20 cellular contexts compared by ENCODE assay signal in genomic region chr5:90959262-90959661, GRCh38.
DNase-seq lines count a peak whose midpoint lies in the region; ATAC-seq, FAIRE-seq and TF ChIP-seq lines count a peak whose summit lies in the region.
"Had no signal": no experiment of that assay in that cellular context is flagged by ENCODE, and none has a peak within 500 bp of the region (broad histone marks: within the 10 kb centered on the region; RNA-seq: fewer than 3 reads in every experiment).

No MANE protein-coding gene starts in this region.

- no peak overlapping the region for H4K5ac ChIP-seq in IMR-90 (ENCODE audit: low read depth, low read length)

- H2AK9ac ChIP-seq in IMR-90 (replicated peaks; ENCODE audit: low read depth, low read length, poor library complexity) = no peak overlapping the region

- H3K79me1 ChIP-seq in IMR-90 (ENCODE audit: low read depth in 1 of 2, low read length in 2 of 2) (no peaks in the 10 kb centered on the region), mesenchymal stem cell (replicated peaks; ENCODE audit: low read length, poor library complexity, severe bottlenecking) (no peaks in the 10 kb centered on the region)

- TF ChIP-seq EP300 in A549 (IDR thresholded peaks at IDR 0.05) = no peak

- H3K9ac ChIP-seq in IMR-90 (ENCODE audit: low read depth, low read length) (no peak overlapping the region), mesenchymal stem cell (ENCODE audit: low read length) (no peak overlapping the region)
- H3K9ac ChIP-seq: BLaER1 treated with 17β-estradiol and CSF1 and Interleukin-3, amounts not matched to agents 10 nM and 100 nM had no signal

- DNase-seq in A549 (ENCODE audit: low read depth in 1 of 2, low spot score in 1 of 2) (no peak), IMR-90 (no peak), mesenchymal stem cell (peak; percentile 15), kidney tubule cell (ENCODE audit: low spot score) (no peak), NCI-H1930 (lab: John Stamatoyannopoulos, UW) (no peak)
- DNase-seq: 8988T; AML-193; Caco-2; Calu3; CD4-positive, alpha-beta T cell; CD8-positive, alpha-beta T cell; DMS79 treated with DMSO at 0.1 percent for 48 hours; GF-D8 had no signal

- no peak for FAIRE-seq in A549 (lab: Jason Lieb, UNC)
- FAIRE-seq: A204.1, D721Med, G401.6, GM12891, GM19239 had no signal

- TF ChIP-seq RAD21 in A549 (conservative IDR thresholded peaks at IDR 0.05 in 1 of 2, IDR thresholded peaks at IDR 0.05 in 1 of 2) = no peak
- no peak for TF ChIP-seq RAD21 in IMR-90 (IDR thresholded peaks at IDR 0.05; ENCODE audit: low read length)

- H2BK5ac ChIP-seq in IMR-90 (ENCODE audit: low read depth, low read length, poor library complexity, severe bottlenecking) (no peak overlapping the region), mesenchymal stem cell (ENCODE audit: low read depth, low read length, poor library complexity, severe bottlenecking) (no peak overlapping the region)

- H3K9me1 ChIP-seq in IMR-90 (ENCODE audit: insufficient read depth, low read length) = no peaks in the 10 kb centered on the region

- H2BK12ac ChIP-seq in mesenchymal stem cell (ENCODE audit: low read length in 2 of 2) = no peak overlapping the region

- H2BK120ac ChIP-seq in IMR-90 (ENCODE audit: low read depth, low read length) (no peak overlapping the region), mesenchymal stem cell (ENCODE audit: low read depth, low read length) (no peak overlapping the region)

- H3K36me3 ChIP-seq in IMR-90 (ENCODE audit: control insufficient read depth, insufficient read depth, low read length) (no peaks in the 10 kb centered on the region), mesenchymal stem cell (ENCODE audit: control insufficient read depth in 1 of 2, insufficient read depth in 2 of 2, low read depth in 1 of 2, low read length in 2 of 2) (no peaks in the 10 kb centered on the region)
- H3K36me3 ChIP-seq: BLaER1 treated with 17β-estradiol and CSF1 and Interleukin-3, amounts not matched to agents 10 nM and 100 nM had no signal

- H3K27ac ChIP-seq in A549 (no peak overlapping the region), IMR-90 (ENCODE audit: insufficient read depth, low read length) (no peak overlapping the region), mesenchymal stem cell (ENCODE audit: low read length, poor library complexity, severe bottlenecking) (no peak overlapping the region)
- H3K27ac ChIP-seq: BLaER1 treated with 17β-estradiol and CSF1 and Interleukin-3, amounts not matched to agents 10 nM and 100 nM; C4-2B had no signal

- H3K56ac ChIP-seq in IMR-90 (ENCODE audit: extremely low read depth, insufficient read depth, low read length) = no peak overlapping the region

- H3K4ac ChIP-seq in IMR-90 (ENCODE audit: low read depth, low read length) (no peak overlapping the region), mesenchymal stem cell (ENCODE audit: low read depth in 1 of 2, low read length in 2 of 2) (no peak overlapping the region)

- no peak overlapping the region for H4K8ac ChIP-seq in IMR-90 (ENCODE audit: low read depth in 2 of 2, low read length in 2 of 2)
- no peak overlapping the region for H4K8ac ChIP-seq in mesenchymal stem cell (ENCODE audit: low read length)

- H3K23ac ChIP-seq in IMR-90 (ENCODE audit: low read depth, low read length) (no peak overlapping the region), mesenchymal stem cell (ENCODE audit: low read length in 2 of 2) (no peak overlapping the region)

- H3K18ac ChIP-seq in IMR-90 (ENCODE audit: low read depth, low read length) (no peak overlapping the region), mesenchymal stem cell (ENCODE audit: low read depth in 1 of 2, low read length in 2 of 2) (no peak overlapping the region)

- dilution Hi-C loops in IMR-90 (cut with HindIII; ENCODE audit: low sequenced_read_pairs, unreplicated experiment) = no loop called here

- H4K91ac ChIP-seq in IMR-90 (ENCODE audit: insufficient read depth, low read depth, low read length) (no peak overlapping the region), mesenchymal stem cell (ENCODE audit: low read length) (no peak overlapping the region)

- H2AFZ ChIP-seq in IMR-90 (replicated peaks; ENCODE audit: low read length, poor library complexity) = no peak overlapping the region
- no peak overlapping the region for H2AFZ ChIP-seq in mesenchymal stem cell (ENCODE audit: low read depth, low read length)

- TF ChIP-seq CTCF in A549 (IDR thresholded peaks at IDR 0.05) (no peak), IMR-90 (conservative IDR thresholded peaks at IDR 0.05; ENCODE audit: low read depth, low read length) (no peak)

- H3K4me2 ChIP-seq in A549 = no peak overlapping the region
- H3K4me2 ChIP-seq in IMR-90 (ENCODE audit: low read depth, low read length) = no peak overlapping the region
- no peak overlapping the region for H3K4me2 ChIP-seq in mesenchymal stem cell (ENCODE audit: low read length, poor library complexity, severe bottlenecking)
- H3K4me2 ChIP-seq: BLaER1 treated with 17β-estradiol and CSF1 and Interleukin-3, amounts not matched to agents 10 nM and 100 nM had no signal

- H3K14ac ChIP-seq in IMR-90 (replicated peaks; ENCODE audit: low read depth, low read length) = no peak overlapping the region
- H3K14ac ChIP-seq in mesenchymal stem cell (ENCODE audit: low read length in 2 of 2) = no peak overlapping the region

- H3K9me3 ChIP-seq in A549 (0 out of 3 replicates have a peak, but pooled peaks cover 7% of the 10 kb centered on the region), IMR-90 (ENCODE audit: control insufficient read depth, insufficient read depth, low read length) (0 out of 2 replicates have a peak, but pooled peaks cover 1% of the 10 kb centered on the region), mesenchymal stem cell (ENCODE audit: control insufficient read depth, low read length) (no peaks in the 10 kb centered on the region)
- H3K9me3 ChIP-seq: BLaER1 treated with 17β-estradiol and CSF1 and Interleukin-3, amounts not matched to agents 10 nM and 100 nM; Caco-2 had no signal

- no peak overlapping the region for H2BK20ac ChIP-seq in IMR-90 (ENCODE audit: low read depth, low read length)

- BruUV-seq in IMR-90 (replicated peaks; lab: Mats Ljungman, UMichigan) = no TSS peak

- H3K4me3 ChIP-seq in A549 (no peak overlapping the region), IMR-90 (ENCODE audit: insufficient read depth, low read depth, low read length) (no peak overlapping the region), mesenchymal stem cell (ENCODE audit: insufficient read depth in 1 of 2, low read depth in 1 of 2, low read length in 2 of 2) (no peak overlapping the region)
- H3K4me3 ChIP-seq: BLaER1 treated with 17β-estradiol and CSF1 and Interleukin-3, amounts not matched to agents 10 nM and 100 nM had no signal

- H3K27me3 ChIP-seq in IMR-90 (ENCODE audit: control insufficient read depth, insufficient read depth, low read length) (no peaks in the 10 kb centered on the region), mesenchymal stem cell (ENCODE audit: control insufficient read depth in 1 of 2, insufficient read depth in 1 of 2, low read length in 2 of 2) (no peaks in the 10 kb centered on the region)
- H3K27me3 ChIP-seq: BLaER1 treated with 17β-estradiol and CSF1 and Interleukin-3, amounts not matched to agents 10 nM and 100 nM had no signal

- H2BK15ac ChIP-seq in IMR-90 (ENCODE audit: low read depth, low read length) (no peak overlapping the region), mesenchymal stem cell (ENCODE audit: low read depth, poor library complexity, severe bottlenecking) (no peak overlapping the region)

- in situ Hi-C loops in IMR-90 (cut with MboI; ENCODE audit: low sequenced_read_pairs) = no loop called here

- H2AK5ac ChIP-seq in IMR-90 (ENCODE audit: low read depth, low read length) = no peak overlapping the region
- H2AK5ac ChIP-seq in mesenchymal stem cell (ENCODE audit: low read length, severe bottlenecking) = no peak overlapping the region

- ATAC-seq in A549 = no peak
- ATAC-seq in IMR-90 (ENCODE audit: low read depth) = no peak
- ATAC-seq: CD8-positive, alpha-beta T cell had no signal

- TF ChIP-seq POLR2A in A549 (IDR thresholded peaks at IDR 0.05; ENCODE audit: low read length) (no peak), IMR-90 (IDR thresholded peaks at IDR 0.05; ENCODE audit: low read depth, low read length) (no peak)

- intact Hi-C loops in IMR-90 (cut with micrococcal nuclease) = no loop called here

- H4K20me1 ChIP-seq in IMR-90 (ENCODE audit: insufficient read depth, low read length) = no peaks in the 10 kb centered on the region
- H4K20me1 ChIP-seq: BLaER1 treated with 17β-estradiol and CSF1 and Interleukin-3, amounts not matched to agents 10 nM and 100 nM had no signal

- H3K4me1 ChIP-seq in A549 (peaks cover 30% of the 10 kb centered on the region), IMR-90 (ENCODE audit: control insufficient read depth, insufficient read depth, low read length) (no peaks in the 10 kb centered on the region), mesenchymal stem cell (ENCODE audit: control insufficient read depth, insufficient read depth, low read depth, low read length) (no peaks in the 10 kb centered on the region)
- H3K4me1 ChIP-seq: Caco-2 had no signal

- CTCF ChIA-PET in A549 (lab: Yijun Ruan, JAX) (interaction anchor here (0.9 kb wide), 1 partner anchor 28 kb away, joined by 3 read pairs; no protein-coding TSS in a partner anchor), IMR-90 (lab: Yijun Ruan, JAX) (interaction anchor here (0.7 kb wide), 1 partner anchor 42 kb away, joined by 3 read pairs; no protein-coding TSS in a partner anchor)

- POLR2A ChIA-PET in A549 (lab: Yijun Ruan, JAX) = no interaction called here
- POLR2A ChIA-PET in IMR-90 (lab: Charles Lee; ENCODE audit: unreplicated experiment) = no interaction called here

TF ChIP-seq in A549, 52 proteins besides CTCF, POLR2A, EP300 and RAD21:
- TF ChIP-seq MAFK (IDR thresholded peaks at IDR 0.05; ENCODE audit: partially characterized antibody) (peak; percentile 63), HOXB5 (CRISPR knock-in tag; IDR thresholded peaks at IDR 0.05) (no peak)

TF ChIP-seq in IMR-90, 13 proteins besides CTCF, POLR2A, EP300 and RAD21:
- TF ChIP-seq RFX5 (IDR thresholded peaks at IDR 0.05; ENCODE audit: low read depth, low read length) = no peak
- TF ChIP-seq, protein P1, sequence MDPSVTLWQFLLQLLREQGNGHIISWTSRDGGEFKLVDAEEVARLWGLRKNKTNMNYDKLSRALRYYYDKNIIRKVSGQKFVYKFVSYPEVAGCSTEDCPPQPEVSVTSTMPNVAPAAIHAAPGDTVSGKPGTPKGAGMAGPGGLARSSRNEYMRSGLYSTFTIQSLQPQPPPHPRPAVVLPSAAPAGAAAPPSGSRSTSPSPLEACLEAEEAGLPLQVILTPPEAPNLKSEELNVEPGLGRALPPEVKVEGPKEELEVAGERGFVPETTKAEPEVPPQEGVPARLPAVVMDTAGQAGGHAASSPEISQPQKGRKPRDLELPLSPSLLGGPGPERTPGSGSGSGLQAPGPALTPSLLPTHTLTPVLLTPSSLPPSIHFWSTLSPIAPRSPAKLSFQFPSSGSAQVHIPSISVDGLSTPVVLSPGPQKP (IDR thresholded peaks at IDR 0.05; ENCODE audit: borderline replicate concordance, low read depth, low read length) = no peak
- peak; percentile 28; the same call in 1 of the 2 replicates for TF ChIP-seq MAFK (IDR thresholded peaks at IDR 0.05; ENCODE audit: low read depth, low read length)
- no peak for TF ChIP-seq SMC3 (IDR thresholded peaks at IDR 0.05; ENCODE audit: low read depth, low read length)
- TF ChIP-seq CHD1 (IDR thresholded peaks at IDR 0.05; ENCODE audit: low read depth, low read length) = no peak
TF ChIP-seq in IMR-90: peak in this region for 1.
